Comparison of ENCODE assay signal across 19 cellular contexts in the genomic region with DNA sequence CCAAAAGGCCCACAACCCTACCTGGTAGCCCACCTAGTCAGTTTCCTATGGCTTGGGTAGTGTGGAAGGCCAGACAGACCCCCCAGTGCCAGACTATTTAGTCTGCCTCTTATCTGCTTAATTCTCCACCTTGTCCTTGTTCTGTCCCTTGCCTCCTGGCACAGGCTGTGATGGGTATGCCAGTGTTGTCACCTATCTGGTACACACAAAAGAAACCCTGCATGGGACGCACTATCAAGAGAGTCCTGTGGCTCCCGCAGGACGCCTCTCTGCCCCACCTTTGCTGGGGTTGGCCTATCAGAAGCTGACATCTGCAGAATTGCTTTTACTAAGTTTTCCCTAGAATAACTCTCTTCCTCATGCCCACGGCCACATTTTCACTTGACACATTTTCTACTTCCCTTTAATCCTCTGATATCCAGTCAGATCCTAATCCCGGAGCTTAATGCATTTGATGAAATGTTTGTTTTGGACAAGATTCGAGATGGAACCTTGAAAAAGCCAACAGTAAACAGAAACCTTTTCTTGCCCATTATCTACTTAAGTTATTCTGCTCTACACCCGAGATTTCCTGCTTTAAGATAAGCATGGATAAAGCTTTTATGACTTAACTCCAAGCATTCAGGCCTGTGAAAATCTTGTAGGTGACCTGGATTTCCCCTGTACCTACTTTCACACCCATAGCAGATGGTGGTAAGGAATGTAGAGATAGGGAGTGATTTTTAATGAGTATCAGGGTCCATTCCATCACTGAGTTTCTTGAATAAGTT.
DNase-seq lines count a peak whose midpoint lies in the region; ATAC-seq and TF ChIP-seq lines count a peak whose summit lies in the region.
"Had no signal": no experiment of that assay in that cellular context is flagged by ENCODE, and none has a peak within 500 bp of the region (broad histone marks: within the 10 kb centered on the region; RNA-seq: fewer than 3 reads in every experiment).

No MANE protein-coding gene starts in this region.

- ATAC-seq in left ventricle myocardium superior (peak; percentile 66), HG03175 (IDR thresholded peaks at IDR 0.05; ENCODE audit: unreplicated experiment) (no peak), HG02588 (IDR thresholded peaks at IDR 0.05; ENCODE audit: unreplicated experiment) (no peak)
- ATAC-seq in stimulated activated naive B cell treated with anti-CD40 and anti-IgM and Interleukin-4, amounts not matched to agents 10 μg/mL and 1 μg/mL and 100 μg/mL, for 72 hours (replicated peaks): no peak
- ATAC-seq: A549, GM23338 had no signal

- H3K36me3 ChIP-seq in right atrium auricular region: no peaks in the 10 kb centered on the region
- H3K36me3 ChIP-seq in endodermal cell (ENCODE audit: control insufficient read depth, insufficient read depth, low read length): no peaks in the 10 kb centered on the region
- no peaks in the 10 kb centered on the region for H3K36me3 ChIP-seq in mesodermal cell (ENCODE audit: control insufficient read depth, insufficient read depth, low read length)
- H3K36me3 ChIP-seq: Peyer's patch had no signal

- H3K27ac ChIP-seq in right atrium auricular region (no peak overlapping the region), endodermal cell (ENCODE audit: low read depth, low read length) (no peak overlapping the region), mesodermal cell (ENCODE audit: low read depth, low read length, severe bottlenecking) (peak overlapping the region; percentile 46), dorsolateral prefrontal cortex (peak overlapping the region in 16 of 59 donors; percentile 0 to 62 (median 32))
- H3K27ac ChIP-seq: A549, Peyer's patch had no signal

- H3K36me3 Mint-ChIP-seq in endodermal cell (ENCODE audit: low read depth): no peaks in the 10 kb centered on the region
- H3K36me3 Mint-ChIP-seq in stimulated activated naive B cell treated with anti-CD40 and anti-IgM and Interleukin-4, amounts not matched to agents 10 μg/mL and 1 μg/mL and 100 μg/mL, for 72 hours: no peaks in the 10 kb centered on the region
- H3K36me3 Mint-ChIP-seq: CD4-positive, CD25-positive, alpha-beta regulatory T cell had no signal

- H3K27ac Mint-ChIP-seq in endodermal cell: peak overlapping the region; percentile 74
- H3K27ac Mint-ChIP-seq in stimulated activated naive B cell treated with anti-CD40 and anti-IgM and Interleukin-4, amounts not matched to agents 10 μg/mL and 1 μg/mL and 100 μg/mL, for 72 hours: no peak overlapping the region
- H3K27ac Mint-ChIP-seq: CD4-positive, CD25-positive, alpha-beta regulatory T cell; GM23338 had no signal

- peak; percentile 47 for DNase-seq in left ventricle myocardium superior
- DNase-seq in right atrium auricular region (ENCODE audit: low spot score): no peak
- peak; percentile 80 for DNase-seq in endodermal cell
- no peak for DNase-seq in stimulated activated naive B cell treated with anti-CD40 and anti-IgM and Interleukin-4, amounts not matched to agents 10 μg/mL and 1 μg/mL and 100 μg/mL, for 72 hours
- DNase-seq in dorsolateral prefrontal cortex: no peak
- DNase-seq: Calu3; CD4-positive, CD25-positive, alpha-beta regulatory T cell; GF-D8; KG1; NCI-H1092 treated with DMSO at 0.1 percent for 48 hours; NCI-H1694 treated with DMSO at 0.1 percent for 48 hours; NCI-H446; Peyer's patch; SIG-M5 had no signal

- H3K4me3 ChIP-seq in right atrium auricular region (no peak overlapping the region), endodermal cell (ENCODE audit: low read length) (no peak overlapping the region), mesodermal cell (ENCODE audit: extremely low read depth, insufficient read depth, low read length, poor library complexity, severe bottlenecking) (no peak overlapping the region), dorsolateral prefrontal cortex (no peak overlapping the region)
- H3K4me3 ChIP-seq: A549, GM23338, Peyer's patch had no signal

- H3K9me3 ChIP-seq in right atrium auricular region (no peaks in the 10 kb centered on the region), endodermal cell (ENCODE audit: control insufficient read depth, low read length) (peaks cover 11% of the 10 kb centered on the region), mesodermal cell (ENCODE audit: control insufficient read depth, low read length) (no peaks in the 10 kb centered on the region)
- H3K9me3 ChIP-seq: A549, Peyer's patch had no signal

- intact Hi-C loops in left ventricle myocardium superior (cut with micrococcal nuclease) (no loop called here), dorsolateral prefrontal cortex (cut with DNase I) (no loop called here)

- TF ChIP-seq CTCF in right atrium auricular region (IDR thresholded peaks at IDR 0.05): no peak
- TF ChIP-seq CTCF in endodermal cell (conservative IDR thresholded peaks at IDR 0.05): no peak
- no peak for TF ChIP-seq CTCF in dorsolateral prefrontal cortex (IDR thresholded peaks at IDR 0.05 in 54 of 56, conservative IDR thresholded peaks at IDR 0.05 in 2 of 56; ENCODE audit: low read depth in 1 of 56, partially characterized antibody in 56 of 56)

- WGBS in endodermal cell (ENCODE audit: insufficient coverage in 1 of 2, insufficient read length in 1 of 2), 2 experiments: 38 to 64% methylated on average over 3 to 7 of the region's 7 CpGs
- WGBS in mesodermal cell (ENCODE audit: insufficient coverage in 2 of 2), 2 experiments: 66 to 70% methylated on average over 3 to 5 of the region's 7 CpGs

- H3K27me3 Mint-ChIP-seq in endodermal cell (ENCODE audit: insufficient read depth): no peaks in the 10 kb centered on the region
- peaks cover 0 to 4% of the 10 kb centered on the region in 2 donors for H3K27me3 Mint-ChIP-seq in stimulated activated naive B cell treated with anti-CD40 and anti-IgM and Interleukin-4, amounts not matched to agents 10 μg/mL and 1 μg/mL and 100 μg/mL, for 72 hours
- H3K27me3 Mint-ChIP-seq: CD4-positive, CD25-positive, alpha-beta regulatory T cell had no signal

- no peak overlapping the region for H3K9ac ChIP-seq in endodermal cell (ENCODE audit: extremely low read depth, low read length, poor library complexity, severe bottlenecking)

- H3K4me3 Mint-ChIP-seq in endodermal cell: no peak overlapping the region
- no peak overlapping the region for H3K4me3 Mint-ChIP-seq in stimulated activated naive B cell treated with anti-CD40 and anti-IgM and Interleukin-4, amounts not matched to agents 10 μg/mL and 1 μg/mL and 100 μg/mL, for 72 hours
- H3K4me3 Mint-ChIP-seq: CD4-positive, CD25-positive, alpha-beta regulatory T cell; GM23338 had no signal

- no peaks in the 10 kb centered on the region for H3K9me3 Mint-ChIP-seq in endodermal cell
- no peaks in the 10 kb centered on the region for H3K9me3 Mint-ChIP-seq in stimulated activated naive B cell treated with anti-CD40 and anti-IgM and Interleukin-4, amounts not matched to agents 10 μg/mL and 1 μg/mL and 100 μg/mL, for 72 hours
- H3K9me3 Mint-ChIP-seq: GM23338 had no signal

- H3K27me3 ChIP-seq in right atrium auricular region: no peaks in the 10 kb centered on the region
- H3K27me3 ChIP-seq in endodermal cell (ENCODE audit: control insufficient read depth, insufficient read depth, low read length, poor library complexity, severe bottlenecking): no peaks in the 10 kb centered on the region
- no peaks in the 10 kb centered on the region for H3K27me3 ChIP-seq in dorsolateral prefrontal cortex
- H3K27me3 ChIP-seq: Peyer's patch had no signal

- H3K4me1 ChIP-seq in right atrium auricular region (peaks cover 0 to 10% of the 10 kb centered on the region in 2 donors), endodermal cell (ENCODE audit: control insufficient read depth, insufficient read depth, low read length) (peaks cover 6% of the 10 kb centered on the region), mesodermal cell (ENCODE audit: control insufficient read depth, insufficient read depth, low read length, poor library complexity, severe bottlenecking) (peaks cover 3% of the 10 kb centered on the region)
- H3K4me1 ChIP-seq: Peyer's patch had no signal

- H3K4me1 Mint-ChIP-seq in endodermal cell: peaks cover 60% of the 10 kb centered on the region
- peaks cover 0 to 8% of the 10 kb centered on the region in 2 donors for H3K4me1 Mint-ChIP-seq in stimulated activated naive B cell treated with anti-CD40 and anti-IgM and Interleukin-4, amounts not matched to agents 10 μg/mL and 1 μg/mL and 100 μg/mL, for 72 hours
- H3K4me1 Mint-ChIP-seq: CD4-positive, CD25-positive, alpha-beta regulatory T cell had no signal

Comparison
In these comparisons a context has a peak if more than half of its experiments do, and no peak if none do; other contexts are left out.
1. DNase-seq: peak in left ventricle myocardium superior (single experiment) and endodermal cell (single experiment); none in right atrium auricular region (single experiment), stimulated activated naive B cell treated with anti-CD40 and anti-IgM and Interleukin-4, amounts not matched to agents 10 μg/mL and 1 μg/mL and 100 μg/mL, for 72 hours (single experiment) and dorsolateral prefrontal cortex (0 of 10).